1 cellular context compared by ENCODE assay signal in the genomic region with DNA sequence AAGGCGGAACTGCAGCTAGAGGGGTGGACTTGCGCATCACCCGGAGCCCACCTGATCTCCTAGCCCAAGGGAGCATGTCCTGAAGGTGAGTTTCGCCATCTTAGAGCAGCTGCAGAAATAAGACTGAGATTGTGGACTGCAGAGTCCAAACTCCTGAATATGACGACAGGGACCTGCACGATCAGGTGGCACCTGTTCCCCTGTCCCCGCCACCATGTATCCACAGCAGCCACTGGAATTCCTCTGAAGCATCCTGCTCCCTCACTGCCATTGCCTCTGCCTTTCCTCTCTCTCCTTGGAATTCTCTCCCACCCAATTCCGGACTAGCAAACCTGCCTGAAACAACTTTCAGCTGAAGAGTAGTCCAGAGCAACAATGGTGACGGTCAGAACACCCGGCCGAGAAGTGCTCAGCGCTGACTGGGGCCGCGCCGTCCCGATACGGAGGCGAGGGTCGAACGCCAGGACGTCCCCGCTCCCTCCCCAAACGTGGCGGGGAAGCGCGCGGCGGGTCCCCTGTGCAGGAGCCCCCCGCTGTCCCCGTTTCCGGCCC.
TF ChIP-seq lines count a peak whose summit lies in the region.

No MANE protein-coding gene starts in this region.

TF ChIP-seq in HepG2, 621 proteins besides CTCF, POLR2A, EP300 and RAD21 (continued from another document and continues in another):
- TF ChIP-seq, protein P1, sequence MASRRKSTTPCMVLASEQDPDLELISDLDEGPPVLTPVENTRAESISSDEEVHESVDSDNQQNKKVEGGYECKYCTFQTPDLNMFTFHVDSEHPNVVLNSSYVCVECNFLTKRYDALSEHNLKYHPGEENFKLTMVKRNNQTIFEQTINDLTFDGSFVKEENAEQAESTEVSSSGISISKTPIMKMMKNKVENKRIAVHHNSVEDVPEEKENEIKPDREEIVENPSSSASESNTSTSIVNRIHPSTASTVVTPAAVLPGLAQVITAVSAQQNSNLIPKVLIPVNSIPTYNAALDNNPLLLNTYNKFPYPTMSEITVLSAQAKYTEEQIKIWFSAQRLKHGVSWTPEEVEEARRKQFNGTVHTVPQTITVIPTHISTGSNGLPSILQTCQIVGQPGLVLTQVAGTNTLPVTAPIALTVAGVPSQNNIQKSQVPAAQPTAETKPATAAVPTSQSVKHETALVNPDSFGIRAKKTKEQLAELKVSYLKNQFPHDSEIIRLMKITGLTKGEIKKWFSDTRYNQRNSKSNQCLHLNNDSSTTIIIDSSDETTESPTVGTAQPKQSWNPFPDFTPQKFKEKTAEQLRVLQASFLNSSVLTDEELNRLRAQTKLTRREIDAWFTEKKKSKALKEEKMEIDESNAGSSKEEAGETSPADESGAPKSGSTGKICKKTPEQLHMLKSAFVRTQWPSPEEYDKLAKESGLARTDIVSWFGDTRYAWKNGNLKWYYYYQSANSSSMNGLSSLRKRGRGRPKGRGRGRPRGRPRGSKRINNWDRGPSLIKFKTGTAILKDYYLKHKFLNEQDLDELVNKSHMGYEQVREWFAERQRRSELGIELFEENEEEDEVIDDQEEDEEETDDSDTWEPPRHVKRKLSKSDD (CRISPR knock-in tag; IDR thresholded peaks at IDR 0.05; ENCODE audit: low read depth): 0 out of 2 replicates have a peak, but pooled peaks have one; percentile 18
- TF ChIP-seq JUND (CRISPR knock-in tag; IDR thresholded peaks at IDR 0.05) (no peak), RXRB (CRISPR knock-in tag; IDR thresholded peaks at IDR 0.05; ENCODE audit: borderline replicate concordance) (no peak), KDM3A (CRISPR knock-in tag; IDR thresholded peaks at IDR 0.05; ENCODE audit: low read depth) (no peak), HOXA9 (CRISPR knock-in tag; IDR thresholded peaks at IDR 0.05; ENCODE audit: borderline replicate concordance) (no peak), CCAR2 (optimal IDR thresholded peaks at IDR 0.05; ENCODE audit: low read depth, low read length) (no peak), TGIF2 (CRISPR knock-in tag; IDR thresholded peaks at IDR 0.05) (no peak), MLLT10 (CRISPR knock-in tag; IDR thresholded peaks at IDR 0.05) (no peak), FOXA1 (IDR thresholded peaks at IDR 0.05) (no peak), FOXA1 (CRISPR knock-in tag; IDR thresholded peaks at IDR 0.05) (no peak), MTF2 (CRISPR knock-in tag; IDR thresholded peaks at IDR 0.05; ENCODE audit: borderline replicate concordance) (peak; percentile 53), IRF2 (CRISPR knock-in tag; IDR thresholded peaks at IDR 0.05) (no peak), ZBTB42 (CRISPR knock-in tag; IDR thresholded peaks at IDR 0.05) (no peak), ZSCAN31 (CRISPR knock-in tag; IDR thresholded peaks at IDR 0.05; ENCODE audit: low read depth) (no peak), KLF6 (CRISPR knock-in tag; IDR thresholded peaks at IDR 0.05) (no peak), ZNF768 (CRISPR knock-in tag; IDR thresholded peaks at IDR 0.05) (no peak; the same call in 1 of the 2 replicates), ZNF317 (CRISPR knock-in tag; IDR thresholded peaks at IDR 0.05) (no peak), ZNF160 (CRISPR knock-in tag; IDR thresholded peaks at IDR 0.05) (no peak), ZFX (CRISPR knock-in tag; IDR thresholded peaks at IDR 0.05; ENCODE audit: low read depth) (no peak), MAFF (IDR thresholded peaks at IDR 0.05; ENCODE audit: low read depth, low read length) (no peak), ZNF343 (CRISPR knock-in tag; IDR thresholded peaks at IDR 0.05) (no peak), ZBTB38 (CRISPR knock-in tag; IDR thresholded peaks at IDR 0.05) (no peak), ZNF264 (CRISPR knock-in tag; IDR thresholded peaks at IDR 0.05) (no peak), SRSF9 (IDR thresholded peaks at IDR 0.05; ENCODE audit: borderline replicate concordance, insufficient read depth, low read depth, low read length, poor library complexity, severe bottlenecking) (no peak), ZBTB1 (CRISPR knock-in tag; IDR thresholded peaks at IDR 0.05; ENCODE audit: borderline replicate concordance) (no peak), ZNF260 (CRISPR knock-in tag; IDR thresholded peaks at IDR 0.05; ENCODE audit: borderline replicate concordance, low read depth) (0 out of 2 replicates have a peak, but pooled peaks have one; percentile 11), KAT7 (CRISPR knock-in tag; IDR thresholded peaks at IDR 0.05; ENCODE audit: borderline replicate concordance) (no peak), ERF (CRISPR knock-in tag; IDR thresholded peaks at IDR 0.05) (no peak), ZNF10 (CRISPR knock-in tag; IDR thresholded peaks at IDR 0.05; ENCODE audit: borderline replicate concordance, low read depth) (no peak), XRCC5 (optimal IDR thresholded peaks at IDR 0.05; ENCODE audit: low read length) (no peak), ESRRA (CRISPR knock-in tag; IDR thresholded peaks at IDR 0.05; ENCODE audit: low read depth) (no peak), PHF5A (CRISPR knock-in tag; IDR thresholded peaks at IDR 0.05; ENCODE audit: low read depth, unreplicated experiment) (no peak)
- TF ChIP-seq, protein P2, sequence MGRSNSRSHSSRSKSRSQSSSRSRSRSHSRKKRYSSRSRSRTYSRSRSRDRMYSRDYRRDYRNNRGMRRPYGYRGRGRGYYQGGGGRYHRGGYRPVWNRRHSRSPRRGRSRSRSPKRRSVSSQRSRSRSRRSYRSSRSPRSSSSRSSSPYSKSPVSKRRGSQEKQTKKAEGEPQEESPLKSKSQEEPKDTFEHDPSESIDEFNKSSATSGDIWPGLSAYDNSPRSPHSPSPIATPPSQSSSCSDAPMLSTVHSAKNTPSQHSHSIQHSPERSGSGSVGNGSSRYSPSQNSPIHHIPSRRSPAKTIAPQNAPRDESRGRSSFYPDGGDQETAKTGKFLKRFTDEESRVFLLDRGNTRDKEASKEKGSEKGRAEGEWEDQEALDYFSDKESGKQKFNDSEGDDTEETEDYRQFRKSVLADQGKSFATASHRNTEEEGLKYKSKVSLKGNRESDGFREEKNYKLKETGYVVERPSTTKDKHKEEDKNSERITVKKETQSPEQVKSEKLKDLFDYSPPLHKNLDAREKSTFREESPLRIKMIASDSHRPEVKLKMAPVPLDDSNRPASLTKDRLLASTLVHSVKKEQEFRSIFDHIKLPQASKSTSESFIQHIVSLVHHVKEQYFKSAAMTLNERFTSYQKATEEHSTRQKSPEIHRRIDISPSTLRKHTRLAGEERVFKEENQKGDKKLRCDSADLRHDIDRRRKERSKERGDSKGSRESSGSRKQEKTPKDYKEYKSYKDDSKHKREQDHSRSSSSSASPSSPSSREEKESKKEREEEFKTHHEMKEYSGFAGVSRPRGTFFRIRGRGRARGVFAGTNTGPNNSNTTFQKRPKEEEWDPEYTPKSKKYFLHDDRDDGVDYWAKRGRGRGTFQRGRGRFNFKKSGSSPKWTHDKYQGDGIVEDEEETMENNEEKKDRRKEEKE (IDR thresholded peaks at IDR 0.05): no peak
- TF ChIP-seq, protein P3, sequence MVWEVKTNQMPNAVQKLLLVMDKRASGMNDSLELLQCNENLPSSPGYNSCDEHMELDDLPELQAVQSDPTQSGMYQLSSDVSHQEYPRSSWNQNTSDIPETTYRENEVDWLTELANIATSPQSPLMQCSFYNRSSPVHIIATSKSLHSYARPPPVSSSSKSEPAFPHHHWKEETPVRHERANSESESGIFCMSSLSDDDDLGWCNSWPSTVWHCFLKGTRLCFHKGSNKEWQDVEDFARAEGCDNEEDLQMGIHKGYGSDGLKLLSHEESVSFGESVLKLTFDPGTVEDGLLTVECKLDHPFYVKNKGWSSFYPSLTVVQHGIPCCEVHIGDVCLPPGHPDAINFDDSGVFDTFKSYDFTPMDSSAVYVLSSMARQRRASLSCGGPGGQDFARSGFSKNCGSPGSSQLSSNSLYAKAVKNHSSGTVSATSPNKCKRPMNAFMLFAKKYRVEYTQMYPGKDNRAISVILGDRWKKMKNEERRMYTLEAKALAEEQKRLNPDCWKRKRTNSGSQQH (CRISPR knock-in tag; IDR thresholded peaks at IDR 0.05; ENCODE audit: low read depth): 0 out of 2 replicates have a peak, but pooled peaks have one; percentile 6
- TF ChIP-seq, protein P4, sequence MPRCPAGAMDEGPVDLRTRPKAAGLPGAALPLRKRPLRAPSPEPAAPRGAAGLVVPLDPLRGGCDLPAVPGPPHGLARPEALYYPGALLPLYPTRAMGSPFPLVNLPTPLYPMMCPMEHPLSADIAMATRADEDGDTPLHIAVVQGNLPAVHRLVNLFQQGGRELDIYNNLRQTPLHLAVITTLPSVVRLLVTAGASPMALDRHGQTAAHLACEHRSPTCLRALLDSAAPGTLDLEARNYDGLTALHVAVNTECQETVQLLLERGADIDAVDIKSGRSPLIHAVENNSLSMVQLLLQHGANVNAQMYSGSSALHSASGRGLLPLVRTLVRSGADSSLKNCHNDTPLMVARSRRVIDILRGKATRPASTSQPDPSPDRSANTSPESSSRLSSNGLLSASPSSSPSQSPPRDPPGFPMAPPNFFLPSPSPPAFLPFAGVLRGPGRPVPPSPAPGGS (CRISPR knock-in tag; IDR thresholded peaks at IDR 0.05): no peak
- TF ChIP-seq, protein P5, sequence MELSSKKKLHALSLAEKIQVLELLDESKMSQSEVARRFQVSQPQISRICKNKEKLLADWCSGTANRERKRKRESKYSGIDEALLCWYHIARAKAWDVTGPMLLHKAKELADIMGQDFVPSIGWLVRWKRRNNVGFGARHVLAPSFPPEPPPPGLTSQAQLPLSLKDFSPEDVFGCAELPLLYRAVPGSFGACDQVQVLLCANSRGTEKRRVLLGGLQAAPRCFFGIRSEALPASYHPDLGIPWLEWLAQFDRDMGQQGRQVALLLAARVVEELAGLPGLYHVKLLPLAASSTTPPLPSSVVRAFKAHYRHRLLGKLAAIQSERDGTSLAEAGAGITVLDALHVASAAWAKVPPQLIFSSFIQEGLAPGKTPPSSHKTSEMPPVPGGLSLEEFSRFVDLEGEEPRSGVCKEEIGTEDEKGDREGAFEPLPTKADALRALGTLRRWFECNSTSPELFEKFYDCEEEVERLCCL (CRISPR knock-in tag; IDR thresholded peaks at IDR 0.05; ENCODE audit: borderline replicate concordance): no peak
- TF ChIP-seq, protein P6, sequence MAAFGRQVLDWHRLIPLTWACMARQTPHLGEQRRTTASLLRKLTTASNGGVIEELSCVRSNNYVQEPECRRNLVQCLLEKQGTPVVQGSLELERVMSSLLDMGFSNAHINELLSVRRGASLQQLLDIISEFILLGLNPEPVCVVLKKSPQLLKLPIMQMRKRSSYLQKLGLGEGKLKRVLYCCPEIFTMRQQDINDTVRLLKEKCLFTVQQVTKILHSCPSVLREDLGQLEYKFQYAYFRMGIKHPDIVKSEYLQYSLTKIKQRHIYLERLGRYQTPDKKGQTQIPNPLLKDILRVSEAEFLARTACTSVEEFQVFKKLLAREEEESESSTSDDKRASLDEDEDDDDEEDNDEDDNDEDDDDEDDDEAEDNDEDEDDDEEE (CRISPR knock-in tag; IDR thresholded peaks at IDR 0.05): 0 out of 2 replicates have a peak, but pooled peaks have one; percentile 49
- TF ChIP-seq, protein P7, sequence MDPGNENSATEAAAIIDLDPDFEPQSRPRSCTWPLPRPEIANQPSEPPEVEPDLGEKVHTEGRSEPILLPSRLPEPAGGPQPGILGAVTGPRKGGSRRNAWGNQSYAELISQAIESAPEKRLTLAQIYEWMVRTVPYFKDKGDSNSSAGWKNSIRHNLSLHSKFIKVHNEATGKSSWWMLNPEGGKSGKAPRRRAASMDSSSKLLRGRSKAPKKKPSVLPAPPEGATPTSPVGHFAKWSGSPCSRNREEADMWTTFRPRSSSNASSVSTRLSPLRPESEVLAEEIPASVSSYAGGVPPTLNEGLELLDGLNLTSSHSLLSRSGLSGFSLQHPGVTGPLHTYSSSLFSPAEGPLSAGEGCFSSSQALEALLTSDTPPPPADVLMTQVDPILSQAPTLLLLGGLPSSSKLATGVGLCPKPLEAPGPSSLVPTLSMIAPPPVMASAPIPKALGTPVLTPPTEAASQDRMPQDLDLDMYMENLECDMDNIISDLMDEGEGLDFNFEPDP (CRISPR knock-in tag; conservative IDR thresholded peaks at IDR 0.05): no peak
- TF ChIP-seq, protein P8, sequence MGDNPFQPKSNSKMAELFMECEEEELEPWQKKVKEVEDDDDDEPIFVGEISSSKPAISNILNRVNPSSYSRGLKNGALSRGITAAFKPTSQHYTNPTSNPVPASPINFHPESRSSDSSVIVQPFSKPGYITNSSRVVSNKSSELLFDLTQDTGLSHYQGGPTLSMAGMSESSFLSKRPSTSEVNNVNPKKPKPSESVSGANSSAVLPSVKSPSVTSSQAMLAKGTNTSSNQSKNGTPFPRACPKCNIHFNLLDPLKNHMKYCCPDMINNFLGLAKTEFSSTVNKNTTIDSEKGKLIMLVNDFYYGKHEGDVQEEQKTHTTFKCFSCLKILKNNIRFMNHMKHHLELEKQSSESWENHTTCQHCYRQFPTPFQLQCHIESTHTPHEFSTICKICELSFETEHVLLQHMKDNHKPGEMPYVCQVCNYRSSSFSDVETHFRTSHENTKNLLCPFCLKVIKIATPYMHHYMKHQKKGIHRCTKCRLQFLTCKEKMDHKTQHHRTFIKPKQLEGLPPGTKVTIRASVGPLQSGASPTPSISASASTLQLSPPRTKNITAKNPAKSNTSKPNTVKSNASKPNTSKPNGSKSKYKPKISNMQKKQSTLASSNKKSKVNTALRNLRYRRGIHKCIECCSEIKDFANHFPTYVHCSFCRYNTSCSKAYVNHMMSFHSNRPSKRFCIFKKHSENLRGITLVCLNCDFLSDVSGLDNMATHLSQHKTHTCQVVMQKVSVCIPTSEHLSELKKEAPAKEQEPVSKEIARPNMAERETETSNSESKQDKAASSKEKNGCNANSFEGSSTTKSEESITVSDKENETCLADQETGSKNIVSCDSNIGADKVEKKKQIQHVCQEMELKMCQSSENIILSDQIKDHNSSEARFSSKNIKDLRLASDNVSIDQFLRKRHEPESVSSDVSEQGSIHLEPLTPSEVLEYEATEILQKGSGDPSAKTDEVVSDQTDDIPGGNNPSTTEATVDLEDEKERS (CRISPR knock-in tag; IDR thresholded peaks at IDR 0.05): no peak
- TF ChIP-seq, protein P9, sequence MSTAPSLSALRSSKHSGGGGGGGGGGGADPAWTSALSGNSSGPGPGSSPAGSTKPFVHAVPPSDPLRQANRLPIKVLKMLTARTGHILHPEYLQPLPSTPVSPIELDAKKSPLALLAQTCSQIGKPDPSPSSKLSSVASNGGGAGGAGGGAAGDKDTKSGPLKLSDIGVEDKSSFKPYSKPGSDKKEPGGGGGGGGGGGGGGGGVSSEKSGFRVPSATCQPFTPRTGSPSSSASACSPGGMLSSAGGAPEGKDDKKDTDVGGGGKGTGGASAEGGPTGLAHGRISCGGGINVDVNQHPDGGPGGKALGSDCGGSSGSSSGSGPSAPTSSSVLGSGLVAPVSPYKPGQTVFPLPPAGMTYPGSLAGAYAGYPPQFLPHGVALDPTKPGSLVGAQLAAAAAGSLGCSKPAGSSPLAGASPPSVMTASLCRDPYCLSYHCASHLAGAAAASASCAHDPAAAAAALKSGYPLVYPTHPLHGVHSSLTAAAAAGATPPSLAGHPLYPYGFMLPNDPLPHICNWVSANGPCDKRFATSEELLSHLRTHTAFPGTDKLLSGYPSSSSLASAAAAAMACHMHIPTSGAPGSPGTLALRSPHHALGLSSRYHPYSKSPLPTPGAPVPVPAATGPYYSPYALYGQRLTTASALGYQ (CRISPR knock-in tag; IDR thresholded peaks at IDR 0.05): no peak
- TF ChIP-seq, protein P10, sequence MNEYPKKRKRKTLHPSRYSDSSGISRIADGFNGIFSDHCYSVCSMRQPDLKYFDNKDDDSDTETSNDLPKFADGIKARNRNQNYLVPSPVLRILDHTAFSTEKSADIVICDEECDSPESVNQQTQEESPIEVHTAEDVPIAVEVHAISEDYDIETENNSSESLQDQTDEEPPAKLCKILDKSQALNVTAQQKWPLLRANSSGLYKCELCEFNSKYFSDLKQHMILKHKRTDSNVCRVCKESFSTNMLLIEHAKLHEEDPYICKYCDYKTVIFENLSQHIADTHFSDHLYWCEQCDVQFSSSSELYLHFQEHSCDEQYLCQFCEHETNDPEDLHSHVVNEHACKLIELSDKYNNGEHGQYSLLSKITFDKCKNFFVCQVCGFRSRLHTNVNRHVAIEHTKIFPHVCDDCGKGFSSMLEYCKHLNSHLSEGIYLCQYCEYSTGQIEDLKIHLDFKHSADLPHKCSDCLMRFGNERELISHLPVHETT (CRISPR knock-in tag; conservative IDR thresholded peaks at IDR 0.05): no peak; the same call in 1 of the 2 replicates
